1 cellular context compared by ENCODE assay signal in genomic region chr2:214853906-214854305, GRCh38.
TF ChIP-seq lines count a peak whose summit lies in the region.

No MANE protein-coding gene starts in this region.

TF ChIP-seq in HepG2, 621 proteins besides CTCF, POLR2A, EP300 and RAD21 (continued from another document and continues in another):
- TF ChIP-seq MAX (IDR thresholded peaks at IDR 0.05): peak; percentile 47; the same call in 1 of the 2 replicates
- TF ChIP-seq ZFP62 (CRISPR knock-in tag; IDR thresholded peaks at IDR 0.05): no peak
- no peak for TF ChIP-seq SALL2 (CRISPR knock-in tag; IDR thresholded peaks at IDR 0.05)
- TF ChIP-seq, protein P1, sequence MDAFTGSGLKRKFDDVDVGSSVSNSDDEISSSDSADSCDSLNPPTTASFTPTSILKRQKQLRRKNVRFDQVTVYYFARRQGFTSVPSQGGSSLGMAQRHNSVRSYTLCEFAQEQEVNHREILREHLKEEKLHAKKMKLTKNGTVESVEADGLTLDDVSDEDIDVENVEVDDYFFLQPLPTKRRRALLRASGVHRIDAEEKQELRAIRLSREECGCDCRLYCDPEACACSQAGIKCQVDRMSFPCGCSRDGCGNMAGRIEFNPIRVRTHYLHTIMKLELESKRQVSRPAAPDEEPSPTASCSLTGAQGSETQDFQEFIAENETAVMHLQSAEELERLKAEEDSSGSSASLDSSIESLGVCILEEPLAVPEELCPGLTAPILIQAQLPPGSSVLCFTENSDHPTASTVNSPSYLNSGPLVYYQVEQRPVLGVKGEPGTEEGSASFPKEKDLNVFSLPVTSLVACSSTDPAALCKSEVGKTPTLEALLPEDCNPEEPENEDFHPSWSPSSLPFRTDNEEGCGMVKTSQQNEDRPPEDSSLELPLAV (CRISPR knock-in tag; conservative IDR thresholded peaks at IDR 0.05; ENCODE audit: low read depth): no peak
- no peak for TF ChIP-seq AHR (CRISPR knock-in tag; IDR thresholded peaks at IDR 0.05)
- no peak; the same call in 1 of the 2 replicates for TF ChIP-seq ZNF280D (CRISPR knock-in tag; IDR thresholded peaks at IDR 0.05)
- TF ChIP-seq TEF (CRISPR knock-in tag; IDR thresholded peaks at IDR 0.05): no peak
- TF ChIP-seq ZNF343 (CRISPR knock-in tag; IDR thresholded peaks at IDR 0.05): 0 out of 2 replicates have a peak, but pooled peaks have one; percentile 32
- TF ChIP-seq SMYD3 (CRISPR knock-in tag; IDR thresholded peaks at IDR 0.05): no peak; the same call in 1 of the 2 replicates
- TF ChIP-seq ZNF564 (CRISPR knock-in tag; IDR thresholded peaks at IDR 0.05): no peak
- TF ChIP-seq ZFX (CRISPR knock-in tag; IDR thresholded peaks at IDR 0.05; ENCODE audit: low read depth): no peak
- TF ChIP-seq MAFG (CRISPR knock-in tag; IDR thresholded peaks at IDR 0.05): no peak
- TF ChIP-seq ZMYM2 (CRISPR knock-in tag; IDR thresholded peaks at IDR 0.05): peak; percentile 46; the same call in 1 of the 2 replicates
- TF ChIP-seq ZBTB7A (CRISPR knock-in tag; IDR thresholded peaks at IDR 0.05): no peak
- TF ChIP-seq ZFP82 (CRISPR knock-in tag; IDR thresholded peaks at IDR 0.05; ENCODE audit: borderline replicate concordance): no peak
- TF ChIP-seq ATM (IDR thresholded peaks at IDR 0.05; ENCODE audit: borderline replicate concordance): no peak
- 0 out of 2 replicates have a peak, but pooled peaks have one; percentile 17 for TF ChIP-seq HOXD1 (CRISPR knock-in tag; IDR thresholded peaks at IDR 0.05)
- no peak for TF ChIP-seq MAFK (conservative IDR thresholded peaks at IDR 0.05 in 1 of 2, IDR thresholded peaks at IDR 0.05 in 1 of 2; ENCODE audit: low read length in 2 of 2)
- no peak for TF ChIP-seq ZBTB21 (CRISPR knock-in tag; IDR thresholded peaks at IDR 0.05)
- TF ChIP-seq ZNF451 (CRISPR knock-in tag; IDR thresholded peaks at IDR 0.05): no peak
- no peak for TF ChIP-seq ZNF136 (CRISPR knock-in tag; IDR thresholded peaks at IDR 0.05; ENCODE audit: low read depth)
- peak; percentile 68; the same call in 1 of the 2 replicates for TF ChIP-seq ZNF792 (CRISPR knock-in tag; IDR thresholded peaks at IDR 0.05)
- TF ChIP-seq NFYC (CRISPR knock-in tag; IDR thresholded peaks at IDR 0.05): no peak
- no peak for TF ChIP-seq YEATS2 (CRISPR knock-in tag; IDR thresholded peaks at IDR 0.05; ENCODE audit: borderline replicate concordance)
- TF ChIP-seq, protein P2, sequence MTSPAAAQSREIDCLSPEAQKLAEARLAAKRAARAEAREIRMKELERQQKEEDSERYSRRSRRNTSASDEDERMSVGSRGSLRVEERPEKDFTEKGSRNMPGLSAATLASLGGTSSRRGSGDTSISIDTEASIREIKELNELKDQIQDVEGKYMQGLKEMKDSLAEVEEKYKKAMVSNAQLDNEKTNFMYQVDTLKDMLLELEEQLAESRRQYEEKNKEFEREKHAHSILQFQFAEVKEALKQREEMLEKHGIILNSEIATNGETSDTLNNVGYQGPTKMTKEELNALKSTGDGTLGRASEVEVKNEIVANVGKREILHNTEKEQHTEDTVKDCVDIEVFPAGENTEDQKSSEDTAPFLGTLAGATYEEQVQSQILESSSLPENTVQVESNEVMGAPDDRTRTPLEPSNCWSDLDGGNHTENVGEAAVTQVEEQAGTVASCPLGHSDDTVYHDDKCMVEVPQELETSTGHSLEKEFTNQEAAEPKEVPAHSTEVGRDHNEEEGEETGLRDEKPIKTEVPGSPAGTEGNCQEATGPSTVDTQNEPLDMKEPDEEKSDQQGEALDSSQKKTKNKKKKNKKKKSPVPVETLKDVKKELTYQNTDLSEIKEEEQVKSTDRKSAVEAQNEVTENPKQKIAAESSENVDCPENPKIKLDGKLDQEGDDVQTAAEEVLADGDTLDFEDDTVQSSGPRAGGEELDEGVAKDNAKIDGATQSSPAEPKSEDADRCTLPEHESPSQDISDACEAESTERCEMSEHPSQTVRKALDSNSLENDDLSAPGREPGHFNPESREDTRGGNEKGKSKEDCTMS (CRISPR knock-in tag; conservative IDR thresholded peaks at IDR 0.05): no peak
- TF ChIP-seq, protein P3, sequence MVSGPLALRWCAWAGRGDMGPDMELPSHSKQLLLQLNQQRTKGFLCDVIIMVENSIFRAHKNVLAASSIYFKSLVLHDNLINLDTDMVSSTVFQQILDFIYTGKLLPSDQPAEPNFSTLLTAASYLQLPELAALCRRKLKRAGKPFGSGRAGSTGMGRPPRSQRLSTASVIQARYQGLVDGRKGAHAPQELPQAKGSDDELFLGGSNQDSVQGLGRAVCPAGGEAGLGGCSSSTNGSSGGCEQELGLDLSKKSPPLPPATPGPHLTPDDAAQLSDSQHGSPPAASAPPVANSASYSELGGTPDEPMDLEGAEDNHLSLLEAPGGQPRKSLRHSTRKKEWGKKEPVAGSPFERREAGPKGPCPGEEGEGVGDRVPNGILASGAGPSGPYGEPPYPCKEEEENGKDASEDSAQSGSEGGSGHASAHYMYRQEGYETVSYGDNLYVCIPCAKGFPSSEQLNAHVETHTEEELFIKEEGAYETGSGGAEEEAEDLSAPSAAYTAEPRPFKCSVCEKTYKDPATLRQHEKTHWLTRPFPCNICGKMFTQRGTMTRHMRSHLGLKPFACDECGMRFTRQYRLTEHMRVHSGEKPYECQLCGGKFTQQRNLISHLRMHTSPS (CRISPR knock-in tag; IDR thresholded peaks at IDR 0.05; ENCODE audit: low read depth): no peak
- TF ChIP-seq, protein P4, sequence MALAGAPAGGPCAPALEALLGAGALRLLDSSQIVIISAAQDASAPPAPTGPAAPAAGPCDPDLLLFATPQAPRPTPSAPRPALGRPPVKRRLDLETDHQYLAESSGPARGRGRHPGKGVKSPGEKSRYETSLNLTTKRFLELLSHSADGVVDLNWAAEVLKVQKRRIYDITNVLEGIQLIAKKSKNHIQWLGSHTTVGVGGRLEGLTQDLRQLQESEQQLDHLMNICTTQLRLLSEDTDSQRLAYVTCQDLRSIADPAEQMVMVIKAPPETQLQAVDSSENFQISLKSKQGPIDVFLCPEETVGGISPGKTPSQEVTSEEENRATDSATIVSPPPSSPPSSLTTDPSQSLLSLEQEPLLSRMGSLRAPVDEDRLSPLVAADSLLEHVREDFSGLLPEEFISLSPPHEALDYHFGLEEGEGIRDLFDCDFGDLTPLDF (CRISPR knock-in tag; IDR thresholded peaks at IDR 0.05): no peak
- TF ChIP-seq FOXO1 (CRISPR knock-in tag; IDR thresholded peaks at IDR 0.05): peak; percentile 33; the same call in 1 of the 2 replicates
- no peak for TF ChIP-seq ZNF138 (CRISPR knock-in tag; IDR thresholded peaks at IDR 0.05; ENCODE audit: low read depth)
- peak; percentile 100 for TF ChIP-seq ELF3 (CRISPR knock-in tag; IDR thresholded peaks at IDR 0.05)
- TF ChIP-seq NFKB2 (CRISPR knock-in tag; IDR thresholded peaks at IDR 0.05; ENCODE audit: borderline replicate concordance): no peak
- no peak for TF ChIP-seq NFYB (CRISPR knock-in tag; IDR thresholded peaks at IDR 0.05)
- no peak for TF ChIP-seq SCMH1 (CRISPR knock-in tag; IDR thresholded peaks at IDR 0.05; ENCODE audit: borderline replicate concordance)
- no peak for TF ChIP-seq ZNF367 (CRISPR knock-in tag; IDR thresholded peaks at IDR 0.05; ENCODE audit: borderline replicate concordance)
- TF ChIP-seq ZNF766 (CRISPR knock-in tag; IDR thresholded peaks at IDR 0.05; ENCODE audit: borderline replicate concordance): no peak
- TF ChIP-seq JARID2 (CRISPR knock-in tag; IDR thresholded peaks at IDR 0.05; ENCODE audit: insufficient replicate concordance): no peak
- TF ChIP-seq, protein P5, sequence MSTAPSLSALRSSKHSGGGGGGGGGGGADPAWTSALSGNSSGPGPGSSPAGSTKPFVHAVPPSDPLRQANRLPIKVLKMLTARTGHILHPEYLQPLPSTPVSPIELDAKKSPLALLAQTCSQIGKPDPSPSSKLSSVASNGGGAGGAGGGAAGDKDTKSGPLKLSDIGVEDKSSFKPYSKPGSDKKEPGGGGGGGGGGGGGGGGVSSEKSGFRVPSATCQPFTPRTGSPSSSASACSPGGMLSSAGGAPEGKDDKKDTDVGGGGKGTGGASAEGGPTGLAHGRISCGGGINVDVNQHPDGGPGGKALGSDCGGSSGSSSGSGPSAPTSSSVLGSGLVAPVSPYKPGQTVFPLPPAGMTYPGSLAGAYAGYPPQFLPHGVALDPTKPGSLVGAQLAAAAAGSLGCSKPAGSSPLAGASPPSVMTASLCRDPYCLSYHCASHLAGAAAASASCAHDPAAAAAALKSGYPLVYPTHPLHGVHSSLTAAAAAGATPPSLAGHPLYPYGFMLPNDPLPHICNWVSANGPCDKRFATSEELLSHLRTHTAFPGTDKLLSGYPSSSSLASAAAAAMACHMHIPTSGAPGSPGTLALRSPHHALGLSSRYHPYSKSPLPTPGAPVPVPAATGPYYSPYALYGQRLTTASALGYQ (CRISPR knock-in tag; IDR thresholded peaks at IDR 0.05): no peak
- peak; percentile 78; the same call in 1 of the 2 replicates for TF ChIP-seq FOXJ3 (CRISPR knock-in tag; IDR thresholded peaks at IDR 0.05; ENCODE audit: borderline replicate concordance)
- TF ChIP-seq ZSCAN31 (CRISPR knock-in tag; IDR thresholded peaks at IDR 0.05; ENCODE audit: low read depth): no peak
- TF ChIP-seq ZNF563 (CRISPR knock-in tag; IDR thresholded peaks at IDR 0.05): no peak
- TF ChIP-seq ZNF224 (CRISPR knock-in tag; IDR thresholded peaks at IDR 0.05): no peak
- TF ChIP-seq, protein P6, sequence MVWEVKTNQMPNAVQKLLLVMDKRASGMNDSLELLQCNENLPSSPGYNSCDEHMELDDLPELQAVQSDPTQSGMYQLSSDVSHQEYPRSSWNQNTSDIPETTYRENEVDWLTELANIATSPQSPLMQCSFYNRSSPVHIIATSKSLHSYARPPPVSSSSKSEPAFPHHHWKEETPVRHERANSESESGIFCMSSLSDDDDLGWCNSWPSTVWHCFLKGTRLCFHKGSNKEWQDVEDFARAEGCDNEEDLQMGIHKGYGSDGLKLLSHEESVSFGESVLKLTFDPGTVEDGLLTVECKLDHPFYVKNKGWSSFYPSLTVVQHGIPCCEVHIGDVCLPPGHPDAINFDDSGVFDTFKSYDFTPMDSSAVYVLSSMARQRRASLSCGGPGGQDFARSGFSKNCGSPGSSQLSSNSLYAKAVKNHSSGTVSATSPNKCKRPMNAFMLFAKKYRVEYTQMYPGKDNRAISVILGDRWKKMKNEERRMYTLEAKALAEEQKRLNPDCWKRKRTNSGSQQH (CRISPR knock-in tag; IDR thresholded peaks at IDR 0.05; ENCODE audit: low read depth): no peak
- no peak for TF ChIP-seq SRF (IDR thresholded peaks at IDR 0.05; ENCODE audit: low read depth, low read length)
- no peak for TF ChIP-seq ZNF7 (CRISPR knock-in tag; IDR thresholded peaks at IDR 0.05)
- TF ChIP-seq, protein P7, sequence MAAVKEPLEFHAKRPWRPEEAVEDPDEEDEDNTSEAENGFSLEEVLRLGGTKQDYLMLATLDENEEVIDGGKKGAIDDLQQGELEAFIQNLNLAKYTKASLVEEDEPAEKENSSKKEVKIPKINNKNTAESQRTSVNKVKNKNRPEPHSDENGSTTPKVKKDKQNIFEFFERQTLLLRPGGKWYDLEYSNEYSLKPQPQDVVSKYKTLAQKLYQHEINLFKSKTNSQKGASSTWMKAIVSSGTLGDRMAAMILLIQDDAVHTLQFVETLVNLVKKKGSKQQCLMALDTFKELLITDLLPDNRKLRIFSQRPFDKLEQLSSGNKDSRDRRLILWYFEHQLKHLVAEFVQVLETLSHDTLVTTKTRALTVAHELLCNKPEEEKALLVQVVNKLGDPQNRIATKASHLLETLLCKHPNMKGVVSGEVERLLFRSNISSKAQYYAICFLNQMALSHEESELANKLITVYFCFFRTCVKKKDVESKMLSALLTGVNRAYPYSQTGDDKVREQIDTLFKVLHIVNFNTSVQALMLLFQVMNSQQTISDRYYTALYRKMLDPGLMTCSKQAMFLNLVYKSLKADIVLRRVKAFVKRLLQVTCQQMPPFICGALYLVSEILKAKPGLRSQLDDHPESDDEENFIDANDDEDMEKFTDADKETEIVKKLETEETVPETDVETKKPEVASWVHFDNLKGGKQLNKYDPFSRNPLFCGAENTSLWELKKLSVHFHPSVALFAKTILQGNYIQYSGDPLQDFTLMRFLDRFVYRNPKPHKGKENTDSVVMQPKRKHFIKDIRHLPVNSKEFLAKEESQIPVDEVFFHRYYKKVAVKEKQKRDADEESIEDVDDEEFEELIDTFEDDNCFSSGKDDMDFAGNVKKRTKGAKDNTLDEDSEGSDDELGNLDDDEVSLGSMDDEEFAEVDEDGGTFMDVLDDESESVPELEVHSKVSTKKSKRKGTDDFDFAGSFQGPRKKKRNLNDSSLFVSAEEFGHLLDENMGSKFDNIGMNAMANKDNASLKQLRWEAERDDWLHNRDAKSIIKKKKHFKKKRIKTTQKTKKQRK (IDR thresholded peaks at IDR 0.05; ENCODE audit: low read length): no peak
- TF ChIP-seq HOXA3 (CRISPR knock-in tag; IDR thresholded peaks at IDR 0.05): peak; percentile 64; the same call in 1 of the 2 replicates
- TF ChIP-seq CERS6 (CRISPR knock-in tag; IDR thresholded peaks at IDR 0.05): no peak
